27 cellular contexts compared by ENCODE assay signal in the genomic region with DNA sequence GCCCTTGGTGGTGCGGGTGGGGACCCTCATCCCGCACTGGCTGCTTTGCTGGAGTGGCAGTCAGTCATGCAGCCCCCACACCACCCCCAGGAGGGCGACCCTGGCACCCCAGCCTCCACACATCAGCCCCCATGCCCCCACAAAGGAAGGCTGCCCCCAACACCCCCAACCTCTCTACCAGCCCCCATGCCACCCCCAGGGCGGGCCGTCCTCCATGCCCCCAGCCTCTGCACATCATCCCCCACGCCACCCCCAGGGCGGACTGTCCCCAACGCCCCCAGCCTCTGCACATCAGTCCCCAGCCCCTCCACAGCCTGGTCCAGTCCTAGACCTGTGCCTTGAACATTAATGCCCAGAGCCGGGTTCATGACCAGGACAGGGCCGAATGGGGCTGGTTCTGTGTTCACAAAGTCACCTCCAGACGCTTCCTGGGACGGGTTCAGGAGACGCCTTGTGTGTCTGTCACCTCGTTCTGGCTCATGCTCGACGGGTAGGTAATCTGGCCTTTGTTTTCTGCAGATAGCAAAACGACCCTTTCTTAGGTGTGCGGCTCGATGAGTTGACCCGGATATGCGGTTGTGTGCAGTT. TPM values are rescaled to one million over a fixed set of nuclear protein-coding genes. Genes with fewer than 3 reads are reported as not detected.
DNase-seq lines count a peak whose midpoint lies in the region; ATAC-seq, FAIRE-seq and TF ChIP-seq lines count a peak whose summit lies in the region.
"Had no signal": no experiment of that assay in that cellular context is flagged by ENCODE, and none has a peak within 500 bp of the region (broad histone marks: within the 10 kb centered on the region; RNA-seq: fewer than 3 reads in every experiment).

No MANE protein-coding gene starts in this region.

- no peak for TF ChIP-seq EP300 in HepG2 (IDR thresholded peaks at IDR 0.05; ENCODE audit: low read depth in 2 of 2, low read length in 2 of 2)
- no peak for TF ChIP-seq EP300 in HepG2 (CRISPR knock-in tag; IDR thresholded peaks at IDR 0.05; ENCODE audit: borderline replicate concordance)

- FAIRE-seq in HepG2 (lab: Jason Lieb, UNC) = no peak
- FAIRE-seq: A549, GM12892, GM19239 had no signal

- CTCF ChIA-PET in HepG2 (lab: Yijun Ruan, JAX; ENCODE audit: low intra/inter-chr PET ratio, low total read pairs) (no interaction called here), RWPE1 (lab: Yijun Ruan, JAX) (no interaction called here)

- no peaks in the 10 kb centered on the region for H3K27me3 Mint-ChIP-seq in T-helper 17 cell
- H3K27me3 Mint-ChIP-seq: IgD-negative memory B cell had no signal

- H3K9me3 ChIP-seq in HepG2 (ENCODE audit: low read length) (no peaks in the 10 kb centered on the region), right lobe of liver (no peaks in the 10 kb centered on the region), T-helper 17 cell (ENCODE audit: control insufficient read depth, low read length, poor library complexity, severe bottlenecking) (no peaks in the 10 kb centered on the region)
- H3K9me3 ChIP-seq: A549 had no signal

- no peak overlapping the region for H2AFZ ChIP-seq in HepG2 (ENCODE audit: low read length)
- H2AFZ ChIP-seq: PC-9 had no signal

- H4K20me1 ChIP-seq in HepG2 (ENCODE audit: insufficient read depth, low read length) = no peaks in the 10 kb centered on the region

- no peak overlapping the region for H3K27ac ChIP-seq in HepG2 (ENCODE audit: extremely low read length, insufficient read depth, low read length)
- no peak overlapping the region for H3K27ac ChIP-seq in right lobe of liver
- peak overlapping the region; percentile 47 for H3K27ac ChIP-seq in RWPE1
- H3K27ac ChIP-seq: KMS-11, PC-9 had no signal

- in situ Hi-C loops in HepG2 (cut with HindIII; ENCODE audit: extremely low pct_ligation_motif_present, low pct_unique_long_range_greater_than_20kb) = no loop called here

- H3K27me3 ChIP-seq in HepG2 (ENCODE audit: control insufficient read depth in 1 of 2, insufficient read depth in 2 of 2, low read length in 2 of 2) = no peaks in the 10 kb centered on the region
- H3K27me3 ChIP-seq in right lobe of liver = no peaks in the 10 kb centered on the region

- no peak overlapping the region for H3K4me3 Mint-ChIP-seq in T-helper 17 cell
- H3K4me3 Mint-ChIP-seq: IgD-negative memory B cell had no signal

- H3K36me3 ChIP-seq in HepG2 (replicated peaks in 1 of 2; ENCODE audit: control insufficient read depth in 1 of 2, insufficient read depth in 2 of 2, low read length in 2 of 2) (peaks cover 11 to 27% of the 10 kb centered on the region in 2 experiments), right lobe of liver (peaks cover 0 to 21% (median 9%) of the 10 kb centered on the region in 4 donors)

- H3K4me2 ChIP-seq in HepG2 (ENCODE audit: low read depth, low read length) = no peak overlapping the region
- H3K4me2 ChIP-seq: A549, KMS-11, PC-9 had no signal

- intact Hi-C loops in HepG2 (cut with micrococcal nuclease; ENCODE audit: unreplicated experiment) (no loop called here), right lobe of liver (cut with DNase I) (no loop called here)

- no peaks in the 10 kb centered on the region for H3K4me1 Mint-ChIP-seq in T-helper 17 cell
- H3K4me1 Mint-ChIP-seq: IgD-negative memory B cell had no signal

- TF ChIP-seq CTCF in HepG2 (CRISPR knock-in tag; IDR thresholded peaks at IDR 0.05) (no peak), right lobe of liver (IDR thresholded peaks at IDR 0.05) (no peak), RWPE1 (conservative IDR thresholded peaks at IDR 0.05; ENCODE audit: low read depth) (no peak)

- 98% methylated on average over 16 of the region's 21 CpGs for WGBS in HepG2 (ENCODE audit: low lambda C conversion rate)
- WGBS in right lobe of liver (ENCODE audit: insufficient coverage, low coverage, low lambda C conversion rate, missing lambda C conversion rate) = 85% methylated on average over 9 of the region's 21 CpGs

- BruUV-seq in HepG2 (replicated peaks; lab: Mats Ljungman, UMichigan) = no TSS peak

- peaks cover 6% of the 10 kb centered on the region for H3K36me3 Mint-ChIP-seq in T-helper 17 cell (ENCODE audit: low read depth)

- no peak for TF ChIP-seq RAD21 in HepG2 (CRISPR knock-in tag; IDR thresholded peaks at IDR 0.05)

- ATAC-seq in HepG2 (no peak), right lobe of liver (no peak), T-helper 17 cell (no peak)
- ATAC-seq: A549 had no signal

- H3K4me3 ChIP-seq in HepG2 (replicated peaks in 1 of 3; ENCODE audit: insufficient read depth in 1 of 3, low read depth in 2 of 3, low read length in 3 of 3) (no peak overlapping the region), right lobe of liver (no peak overlapping the region)
- H3K4me3 ChIP-seq: A549, PC-9 had no signal

- POLR2A ChIA-PET in HepG2 (lab: Yijun Ruan, JAX) (no interaction called here), RWPE1 (lab: Yijun Ruan, JAX; ENCODE audit: low non-redundant PET) (no interaction called here)

- H3K9ac ChIP-seq in HepG2 (ENCODE audit: insufficient read depth, low read depth, low read length) = no peak overlapping the region
- H3K9ac ChIP-seq: KMS-11 had no signal

- DNase-seq in HepG2 (ENCODE audit: low spot score) (no peak), right lobe of liver (no peak), RWPE1 (ENCODE audit: low spot score) (no peak), iPS-NIHi11 (ENCODE audit: low spot score) (peak; percentile 7), T-helper 17 cell (no peak), nucleus accumbens (lab: John Stamatoyannopoulos, UW) (no peak), amniotic stem cell (lab: John Stamatoyannopoulos, UW) (no peak)
- DNase-seq: AML-193, Calu3, DMS79 treated with DMSO at 0.1 percent for 48 hours, GF-D8, H7, NCI-H1048, NCI-H1417, NCI-H1694, NCI-H2081, NCI-H2227 treated with DMSO at 0.1 percent for 48 hours, NCI-H526 treated with DMSO at 0.1 percent for 48 hours, PC-9, SHP77 had no signal

- H3K27ac Mint-ChIP-seq in T-helper 17 cell = no peak overlapping the region
- H3K27ac Mint-ChIP-seq: IgD-negative memory B cell had no signal

- TF ChIP-seq POLR2A in HepG2 (IDR thresholded peaks at IDR 0.05; ENCODE audit: insufficient read depth in 1 of 2, low read depth in 2 of 2, low read length in 2 of 2) = no peak
- no peak for TF ChIP-seq POLR2A in right lobe of liver (IDR thresholded peaks at IDR 0.05)

- no peaks in the 10 kb centered on the region for H3K79me2 ChIP-seq in HepG2 (ENCODE audit: insufficient read depth, low read length)

- H3K4me1 ChIP-seq in HepG2 (ENCODE audit: insufficient read depth, low read length) = no peaks in the 10 kb centered on the region
- H3K4me1 ChIP-seq in right lobe of liver = no peaks in the 10 kb centered on the region
- H3K4me1 ChIP-seq: A549 had no signal

RNA-seq across cellular contexts. Expression of gene D2HGDH, which starts 18.4 kb away (rescaled TPM):
- total RNA-seq in HepG2 (2016; rRNA removed; fragmentation: Illumina TruSeq; extraction: Trizol) (10.2 and 20.3 TPM in 2 replicates), right lobe of liver (10 to 100 TPM; 18.9 to 38.6 (median 25.9) TPM), T-helper 17 cell (10 to 100 TPM; 28.0 to 32.6 TPM)
- total RNA-seq in HepG2 (2016; cell fraction: cytosol; rRNA removed; fragmentation: Illumina TruSeq; extraction: Trizol; ENCODE audit: low read depth) = 5.4 and 6.4 TPM in 2 replicates
- total RNA-seq in HepG2 (2016; cell fraction: insoluble cytoplasmic fraction; rRNA removed; fragmentation: Illumina TruSeq; extraction: Trizol) = 9.1 and 22.3 TPM in 2 replicates
- total RNA-seq in HepG2 (2016; cell fraction: membrane; rRNA removed; fragmentation: Illumina TruSeq; extraction: Trizol) = 6.5 and 7.3 TPM in 2 replicates
- total RNA-seq in HepG2 (2016; cell fraction: nucleus; rRNA removed; fragmentation: Illumina TruSeq; extraction: Trizol) = 18.0 and 21.4 TPM in 2 replicates
- 19.2 and 20.5 TPM in 2 replicates for polyA plus RNA-seq in HepG2 (2011; rRNA removed)
- 6.4 and 12.2 TPM in 2 replicates for polyA plus RNA-seq in HepG2 (2011; cell fraction: cytosol; rRNA removed)
- polyA plus RNA-seq in HepG2 (2011; cell fraction: nucleus; rRNA removed) = 166 and 260 TPM in 2 replicates
- polyA plus RNA-seq in HepG2 (2012) = 16.1 and 26.4 TPM in 2 replicates
- polyA plus RNA-seq in HepG2 (2016; cell fraction: cytosol; fragmentation: Illumina TruSeq; extraction: Trizol; ENCODE audit: low read depth) = 1.4 and 1.5 TPM in 2 replicates
- 7.6 and 10.2 TPM in 2 replicates for polyA plus RNA-seq in HepG2 (2016; cell fraction: insoluble cytoplasmic fraction; fragmentation: Illumina TruSeq; extraction: Trizol; ENCODE audit: low read depth)
- polyA plus RNA-seq in HepG2 (2016; cell fraction: membrane; fragmentation: Illumina TruSeq; extraction: Trizol; ENCODE audit: low read depth) = 3.0 and 3.4 TPM in 2 replicates
- polyA plus RNA-seq in HepG2 (2016; cell fraction: nucleus; fragmentation: Illumina TruSeq; extraction: Trizol; ENCODE audit: insufficient read depth, low read depth) = 52.5 and 55.5 TPM in 2 replicates
- polyA minus RNA-seq in HepG2 (2011; rRNA and poly(A)+ RNA removed; ENCODE audit: low replicate concordance) = 12.2 and 16.0 TPM in 2 replicates
- polyA minus RNA-seq in HepG2 (2011; cell fraction: cytosol; rRNA and poly(A)+ RNA removed) = 6.7 and 8.6 TPM in 2 replicates
- 21.5 and 26.5 TPM in 2 replicates for polyA minus RNA-seq in HepG2 (2011; cell fraction: nucleus; rRNA and poly(A)+ RNA removed)

RNA-seq across cellular contexts. Expression of gene GAL3ST2, which starts 23.8 kb away (rescaled TPM):
- total RNA-seq in HepG2 (2016; rRNA removed; fragmentation: Illumina TruSeq; extraction: Trizol) (0.20 and 0.72 TPM in 2 replicates), right lobe of liver (under 1 TPM in 3 of 6 experiments, not detected in 3; 0.53 to 0.83 (median 0.70) TPM), T-helper 17 cell (1 to 10 TPM; 2.2 to 2.4 TPM)
- total RNA-seq in HepG2 (2016; cell fraction: cytosol; rRNA removed; fragmentation: Illumina TruSeq; extraction: Trizol; ENCODE audit: low read depth) = 0.30 TPM in 1 of 2 replicates, not detected in the other
- total RNA-seq in HepG2 (2016; cell fraction: insoluble cytoplasmic fraction; rRNA removed; fragmentation: Illumina TruSeq; extraction: Trizol) = 0.32 and 0.36 TPM in 2 replicates
- 0.34 and 0.52 TPM in 2 replicates for total RNA-seq in HepG2 (2016; cell fraction: membrane; rRNA removed; fragmentation: Illumina TruSeq; extraction: Trizol)
- 0.72 and 0.75 TPM in 2 replicates for total RNA-seq in HepG2 (2016; cell fraction: nucleus; rRNA removed; fragmentation: Illumina TruSeq; extraction: Trizol)
- polyA plus RNA-seq in HepG2 (2011; rRNA removed) = 0.17 and 0.30 TPM in 2 replicates
- 0.14 and 0.27 TPM in 2 replicates for polyA plus RNA-seq in HepG2 (2011; cell fraction: cytosol; rRNA removed)
- polyA plus RNA-seq in HepG2 (2011; cell fraction: nucleus; rRNA removed) = 4.0 and 5.9 TPM in 2 replicates
- polyA plus RNA-seq in HepG2 (2012) = 0.87 and 1.1 TPM in 2 replicates
- polyA plus RNA-seq in HepG2 (2016; cell fraction: cytosol; fragmentation: Illumina TruSeq; extraction: Trizol; ENCODE audit: low read depth) = 0.07 TPM in 1 of 2 replicates, not detected in the other
- 0.29 and 0.79 TPM in 2 replicates for polyA plus RNA-seq in HepG2 (2016; cell fraction: insoluble cytoplasmic fraction; fragmentation: Illumina TruSeq; extraction: Trizol; ENCODE audit: low read depth)
- 0.31 and 0.40 TPM in 2 replicates for polyA plus RNA-seq in HepG2 (2016; cell fraction: membrane; fragmentation: Illumina TruSeq; extraction: Trizol; ENCODE audit: low read depth)
- 2.5 and 3.4 TPM in 2 replicates for polyA plus RNA-seq in HepG2 (2016; cell fraction: nucleus; fragmentation: Illumina TruSeq; extraction: Trizol; ENCODE audit: insufficient read depth, low read depth)
- 2.6 TPM in 1 of 2 replicates, not detected in the other for polyA minus RNA-seq in HepG2 (2011; rRNA and poly(A)+ RNA removed; ENCODE audit: low replicate concordance)
- polyA minus RNA-seq in HepG2 (2011; cell fraction: cytosol; rRNA and poly(A)+ RNA removed) = 1.1 and 1.4 TPM in 2 replicates
- 1.9 and 2.1 TPM in 2 replicates for polyA minus RNA-seq in HepG2 (2011; cell fraction: nucleus; rRNA and poly(A)+ RNA removed)
- total RNA-seq: Calu3, RPMI7951, SK-MEL-5 had no signal
- polyA plus RNA-seq: IgD-negative memory B cell had no signal

RNA-seq across cellular contexts. Expression of gene ING5, which starts 50.9 kb away (rescaled TPM):
- total RNA-seq in HepG2 (2016; rRNA removed; fragmentation: Illumina TruSeq; extraction: Trizol) (56.7 and 61.9 TPM in 2 replicates), right lobe of liver (10 to 100 TPM in 5 of 6 experiments, 1 to 10 TPM in 1; 8.2 to 20.3 (median 13.0) TPM), T-helper 17 cell (10 to 100 TPM; 50.2 to 60.8 TPM)
- total RNA-seq in HepG2 (2016; cell fraction: cytosol; rRNA removed; fragmentation: Illumina TruSeq; extraction: Trizol; ENCODE audit: low read depth) = 33.4 and 40.8 TPM in 2 replicates
- total RNA-seq in HepG2 (2016; cell fraction: insoluble cytoplasmic fraction; rRNA removed; fragmentation: Illumina TruSeq; extraction: Trizol) = 56.8 and 63.9 TPM in 2 replicates
- total RNA-seq in HepG2 (2016; cell fraction: membrane; rRNA removed; fragmentation: Illumina TruSeq; extraction: Trizol) = 47.0 and 50.8 TPM in 2 replicates
- total RNA-seq in HepG2 (2016; cell fraction: nucleus; rRNA removed; fragmentation: Illumina TruSeq; extraction: Trizol) = 51.6 and 62.1 TPM in 2 replicates
- 71.9 and 86.9 TPM in 2 replicates for polyA plus RNA-seq in HepG2 (2011; rRNA removed)
- polyA plus RNA-seq in HepG2 (2011; cell fraction: cytosol; rRNA removed) = 79.8 and 81.8 TPM in 2 replicates
- polyA plus RNA-seq in HepG2 (2011; cell fraction: nucleus; rRNA removed) = 137 and 149 TPM in 2 replicates
- 47.2 and 55.2 TPM in 2 replicates for polyA plus RNA-seq in HepG2 (2012)
- polyA plus RNA-seq in HepG2 (2016; cell fraction: cytosol; fragmentation: Illumina TruSeq; extraction: Trizol; ENCODE audit: low read depth) = 25.6 and 28.6 TPM in 2 replicates
- 56.0 and 56.2 TPM in 2 replicates for polyA plus RNA-seq in HepG2 (2016; cell fraction: insoluble cytoplasmic fraction; fragmentation: Illumina TruSeq; extraction: Trizol; ENCODE audit: low read depth)
- polyA plus RNA-seq in HepG2 (2016; cell fraction: membrane; fragmentation: Illumina TruSeq; extraction: Trizol; ENCODE audit: low read depth) = 51.0 and 51.1 TPM in 2 replicates
- 128 and 130 TPM in 2 replicates for polyA plus RNA-seq in HepG2 (2016; cell fraction: nucleus; fragmentation: Illumina TruSeq; extraction: Trizol; ENCODE audit: insufficient read depth, low read depth)
- polyA minus RNA-seq in HepG2 (2011; rRNA and poly(A)+ RNA removed; ENCODE audit: low replicate concordance) = 31.8 and 64.1 TPM in 2 replicates
- 18.9 and 34.5 TPM in 2 replicates for polyA minus RNA-seq in HepG2 (2011; cell fraction: cytosol; rRNA and poly(A)+ RNA removed)
- 55.4 and 70.4 TPM in 2 replicates for polyA minus RNA-seq in HepG2 (2011; cell fraction: nucleus; rRNA and poly(A)+ RNA removed)

RNA-seq across cellular contexts. Expression of gene NEU4, which starts 56.2 kb away (rescaled TPM):
- total RNA-seq in HepG2 (2016; rRNA removed; fragmentation: Illumina TruSeq; extraction: Trizol) = 104 and 107 TPM in 2 replicates
- 27.0 and 30.1 TPM in 2 replicates for total RNA-seq in HepG2 (2016; cell fraction: cytosol; rRNA removed; fragmentation: Illumina TruSeq; extraction: Trizol; ENCODE audit: low read depth)
- 108 and 118 TPM in 2 replicates for total RNA-seq in HepG2 (2016; cell fraction: insoluble cytoplasmic fraction; rRNA removed; fragmentation: Illumina TruSeq; extraction: Trizol)
- 67.8 and 70.6 TPM in 2 replicates for total RNA-seq in HepG2 (2016; cell fraction: membrane; rRNA removed; fragmentation: Illumina TruSeq; extraction: Trizol)
- total RNA-seq in HepG2 (2016; cell fraction: nucleus; rRNA removed; fragmentation: Illumina TruSeq; extraction: Trizol) = 43.9 and 53.0 TPM in 2 replicates
- 53.5 and 71.4 TPM in 2 replicates for polyA plus RNA-seq in HepG2 (2011; rRNA removed)
- 52.8 and 126 TPM in 2 replicates for polyA plus RNA-seq in HepG2 (2011; cell fraction: cytosol; rRNA removed)
- 167 and 187 TPM in 2 replicates for polyA plus RNA-seq in HepG2 (2011; cell fraction: nucleus; rRNA removed)
- 34.5 and 40.6 TPM in 2 replicates for polyA plus RNA-seq in HepG2 (2012)
- polyA plus RNA-seq in HepG2 (2016; cell fraction: cytosol; fragmentation: Illumina TruSeq; extraction: Trizol; ENCODE audit: low read depth) = 23.8 and 25.7 TPM in 2 replicates
- polyA plus RNA-seq in HepG2 (2016; cell fraction: insoluble cytoplasmic fraction; fragmentation: Illumina TruSeq; extraction: Trizol; ENCODE audit: low read depth) = 96.8 and 121 TPM in 2 replicates
- polyA plus RNA-seq in HepG2 (2016; cell fraction: membrane; fragmentation: Illumina TruSeq; extraction: Trizol; ENCODE audit: low read depth) = 48.5 and 51.3 TPM in 2 replicates
- 84.0 and 95.2 TPM in 2 replicates for polyA plus RNA-seq in HepG2 (2016; cell fraction: nucleus; fragmentation: Illumina TruSeq; extraction: Trizol; ENCODE audit: insufficient read depth, low read depth)
- polyA minus RNA-seq in HepG2 (2011; rRNA and poly(A)+ RNA removed; ENCODE audit: low replicate concordance) = 114 TPM in 1 of 2 replicates, not detected in the other
- polyA minus RNA-seq in HepG2 (2011; cell fraction: cytosol; rRNA and poly(A)+ RNA removed) = 45.5 and 50.7 TPM in 2 replicates
- 32.4 and 35.0 TPM in 2 replicates for polyA minus RNA-seq in HepG2 (2011; cell fraction: nucleus; rRNA and poly(A)+ RNA removed)
- 10 to 100 TPM; 16.8 to 87.1 (median 76.2) TPM for total RNA-seq in right lobe of liver
- 1 to 10 TPM; 4.1 to 9.4 TPM for total RNA-seq in T-helper 17 cell
- total RNA-seq: H7, RPMI7951, SK-MEL-5 had no signal
- polyA plus RNA-seq: IgD-negative memory B cell had no signal
